Comparison of ENCODE assay signal across 1 cellular context in genomic region chr17:57672971-57673370, GRCh38.
TF ChIP-seq lines count a peak whose summit lies in the region.

No MANE protein-coding gene starts in this region.

TF ChIP-seq in SK-N-SH treated with all-trans-retinoic acid at 6 μM for 48 hours, 23 proteins besides CTCF, POLR2A, EP300 and RAD21 (continued from another document):
- TF ChIP-seq OSR1 (CRISPR knock-in tag; IDR thresholded peaks at IDR 0.05) = no peak
